22 cellular contexts compared by ENCODE assay signal in the genomic region with DNA sequence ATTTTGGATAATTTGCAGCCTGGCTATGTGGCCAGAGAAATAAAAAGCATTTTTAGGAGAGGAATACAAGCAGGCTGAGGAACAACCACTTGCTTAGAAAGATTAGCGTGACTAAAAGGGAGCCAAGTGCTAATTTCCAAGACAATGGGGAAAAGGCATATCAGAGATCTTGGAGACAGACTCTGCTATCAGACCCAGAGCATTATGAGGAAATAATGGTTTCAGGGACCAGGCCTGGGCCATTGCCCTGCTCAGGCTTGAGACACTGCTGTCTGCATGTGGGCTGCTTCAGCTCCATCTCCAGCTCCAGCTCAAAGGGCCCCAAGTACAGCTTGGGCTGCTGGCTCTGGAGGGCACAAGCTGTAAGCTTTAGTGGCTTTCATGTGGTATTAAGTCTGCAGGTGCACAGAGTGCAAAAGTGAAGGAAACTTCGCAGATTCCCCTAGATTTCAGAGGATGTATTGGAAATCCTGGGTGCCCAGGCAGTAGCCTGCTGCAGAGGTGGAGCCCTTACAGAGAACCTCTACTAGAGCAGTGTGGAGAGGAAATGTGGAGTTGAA.
DNase-seq lines count a peak whose midpoint lies in the region; ATAC-seq, FAIRE-seq and TF ChIP-seq lines count a peak whose summit lies in the region.
"Had no signal": no experiment of that assay in that cellular context is flagged by ENCODE, and none has a peak within 500 bp of the region (broad histone marks: within the 10 kb centered on the region; RNA-seq: fewer than 3 reads in every experiment).

No MANE protein-coding gene starts in this region.

- H3K9ac ChIP-seq in DND-41 (ENCODE audit: low read depth, low read length) (no peak overlapping the region), mesenchymal stem cell (ENCODE audit: low read length) (no peak overlapping the region)
- H3K9ac ChIP-seq: GM23248 had no signal

- H3K4me3 ChIP-seq in DND-41 (ENCODE audit: low read depth in 1 of 2, low read length in 2 of 2): no peak overlapping the region
- H3K4me3 ChIP-seq in mesenchymal stem cell (ENCODE audit: insufficient read depth in 1 of 2, low read depth in 1 of 2, low read length in 2 of 2): no peak overlapping the region
- no peak overlapping the region for H3K4me3 ChIP-seq in upper lobe of right lung
- H3K4me3 ChIP-seq: GM23248, SJSA1 had no signal

- no peaks in the 10 kb centered on the region for H3K36me3 ChIP-seq in DND-41 (ENCODE audit: insufficient read depth, low read length)
- H3K36me3 ChIP-seq in mesenchymal stem cell (ENCODE audit: control insufficient read depth in 1 of 2, insufficient read depth in 2 of 2, low read depth in 1 of 2, low read length in 2 of 2): no peaks in the 10 kb centered on the region
- no peaks in the 10 kb centered on the region for H3K36me3 ChIP-seq in upper lobe of right lung
- H3K36me3 ChIP-seq: SJSA1 had no signal

- H3K4me1 ChIP-seq in DND-41 (ENCODE audit: insufficient read depth, low read length) (0 out of 2 replicates have a peak, but pooled peaks cover 4% of the 10 kb centered on the region), mesenchymal stem cell (ENCODE audit: control insufficient read depth, insufficient read depth, low read depth, low read length) (no peaks in the 10 kb centered on the region), upper lobe of right lung (no peaks in the 10 kb centered on the region)
- H3K4me1 ChIP-seq: SJSA1 had no signal

- peak overlapping the region; percentile 19 to 77 for H3K18ac ChIP-seq in mesenchymal stem cell (ENCODE audit: low read depth in 1 of 2, low read length in 2 of 2)

- peak overlapping the region; percentile 86 for H4K91ac ChIP-seq in mesenchymal stem cell (ENCODE audit: low read length)

- intact Hi-C loops in upper lobe of right lung (cut with DNase I): no loop called here

- DNase-seq in DND-41: peak; percentile 64
- no peak for DNase-seq in HTR-8/SVneo (ENCODE audit: insufficient read length, low spot score)
- peak; percentile 3 for DNase-seq in OCI-M1 (lab: John Stamatoyannopoulos, UW)
- no peak for DNase-seq in mesenchymal stem cell
- no peak for DNase-seq in glutamatergic neuron
- DNase-seq in NCI-H146 treated with DMSO at 0.1 percent for 48 hours (lab: John Stamatoyannopoulos, UW; ENCODE audit: unreplicated experiment): no peak
- DNase-seq in upper lobe of right lung: no peak
- DNase-seq: DMS53, EL, GM23248, KBM-7, NCI-H1092 treated with DMSO at 0.1 percent for 48 hours, NCI-H1436 treated with DMSO at 0.1 percent for 48 hours, NCI-H2029, NCI-H345, NCI-H524, NCI-H774, T-helper 1 cell had no signal

- H3K4me2 ChIP-seq in DND-41 (ENCODE audit: insufficient read depth, low read length): no peak overlapping the region
- no peak overlapping the region for H3K4me2 ChIP-seq in mesenchymal stem cell (ENCODE audit: low read length, poor library complexity, severe bottlenecking)

- peak overlapping the region; percentile 45 for H4K8ac ChIP-seq in mesenchymal stem cell (ENCODE audit: low read length)

- H2AFZ ChIP-seq in DND-41 (ENCODE audit: low read depth, low read length): no peak overlapping the region
- no peak overlapping the region for H2AFZ ChIP-seq in mesenchymal stem cell (ENCODE audit: low read depth, low read length)
- H2AFZ ChIP-seq: GM23248 had no signal

- H2BK5ac ChIP-seq in mesenchymal stem cell (ENCODE audit: low read depth, low read length, poor library complexity, severe bottlenecking): no peak overlapping the region

- WGBS in mesenchymal stem cell: 94% methylated on average over 2 of the region's 2 CpGs

- H3K14ac ChIP-seq in mesenchymal stem cell (ENCODE audit: low read length in 2 of 2): no peak overlapping the region

- peaks cover 9% of the 10 kb centered on the region for H3K36me3 Mint-ChIP-seq in glutamatergic neuron (ENCODE audit: unreplicated experiment)

- no peak overlapping the region for H3K23ac ChIP-seq in mesenchymal stem cell (ENCODE audit: low read length in 2 of 2)

- no peak overlapping the region for H3K27ac ChIP-seq in DND-41 (ENCODE audit: low read length)
- H3K27ac ChIP-seq in mesenchymal stem cell (ENCODE audit: low read length, poor library complexity, severe bottlenecking): no peak overlapping the region
- H3K27ac ChIP-seq in upper lobe of right lung: no peak overlapping the region
- H3K27ac ChIP-seq: GM23248, SJSA1 had no signal

- FAIRE-seq in HTR-8/SVneo (lab: Jason Lieb, UNC): peak; percentile 85
- FAIRE-seq: D721Med had no signal

- H3K27me3 Mint-ChIP-seq in glutamatergic neuron (ENCODE audit: unreplicated experiment): no peaks in the 10 kb centered on the region

- H4K20me1 ChIP-seq in DND-41 (ENCODE audit: insufficient read depth, low read length): no peaks in the 10 kb centered on the region

- H3K9me3 ChIP-seq in DND-41 (ENCODE audit: insufficient read depth, low read length, severe bottlenecking) (no peaks in the 10 kb centered on the region), mesenchymal stem cell (ENCODE audit: control insufficient read depth, low read length) (no peaks in the 10 kb centered on the region), upper lobe of right lung (no peaks in the 10 kb centered on the region)
- H3K9me3 ChIP-seq: SJSA1 had no signal

- H3K9me3 Mint-ChIP-seq in glutamatergic neuron (ENCODE audit: unreplicated experiment): peaks cover 1% of the 10 kb centered on the region

- H3K4me1 Mint-ChIP-seq in glutamatergic neuron (ENCODE audit: low read depth, unreplicated experiment): peaks cover 4% of the 10 kb centered on the region

- no peak overlapping the region for H2AK5ac ChIP-seq in mesenchymal stem cell (ENCODE audit: low read length, severe bottlenecking)

- TF ChIP-seq CTCF in DND-41 (IDR thresholded peaks at IDR 0.05; ENCODE audit: borderline replicate concordance, extremely low read depth, low read length, poor library complexity, severe bottlenecking): peak; percentile 7
- no peak for TF ChIP-seq CTCF in glutamatergic neuron (IDR thresholded peaks at IDR 0.05; ENCODE audit: partially characterized antibody, unreplicated experiment)
- no peak for TF ChIP-seq CTCF in upper lobe of right lung (IDR thresholded peaks at IDR 0.05)

- peak overlapping the region; percentile 55 for H2BK120ac ChIP-seq in mesenchymal stem cell (ENCODE audit: low read depth, low read length)

- no peak overlapping the region for H2BK15ac ChIP-seq in mesenchymal stem cell (ENCODE audit: low read depth, poor library complexity, severe bottlenecking)

- no peak overlapping the region for H3K27ac Mint-ChIP-seq in glutamatergic neuron (ENCODE audit: unreplicated experiment)

- no peak overlapping the region for H3K4me3 Mint-ChIP-seq in glutamatergic neuron (ENCODE audit: unreplicated experiment)

- ATAC-seq in DND-41 (ENCODE audit: insufficient read depth, low read depth) (peak; percentile 98), GM21825 (IDR thresholded peaks at IDR 0.05; ENCODE audit: unreplicated experiment) (no peak), upper lobe of right lung (no peak)
- ATAC-seq: Right ventricle myocardium inferior had no signal

- no peaks in the 10 kb centered on the region for H3K79me2 ChIP-seq in DND-41 (ENCODE audit: insufficient read depth, low read length)

- peak overlapping the region; percentile 47 to 83 for H3K4ac ChIP-seq in mesenchymal stem cell (ENCODE audit: low read depth in 1 of 2, low read length in 2 of 2)

- H2BK12ac ChIP-seq in mesenchymal stem cell (ENCODE audit: low read length in 2 of 2): peak overlapping the region; percentile 17 to 78

- H3K79me1 ChIP-seq in mesenchymal stem cell (replicated peaks; ENCODE audit: low read length, poor library complexity, severe bottlenecking): no peaks in the 10 kb centered on the region

- no peaks in the 10 kb centered on the region for H3K27me3 ChIP-seq in DND-41 (ENCODE audit: insufficient read depth, low read length, poor library complexity)
- no peaks in the 10 kb centered on the region for H3K27me3 ChIP-seq in mesenchymal stem cell (ENCODE audit: control insufficient read depth in 1 of 2, insufficient read depth in 1 of 2, low read length in 2 of 2)
- H3K27me3 ChIP-seq in upper lobe of right lung: no peaks in the 10 kb centered on the region
- H3K27me3 ChIP-seq: SJSA1 had no signal

Comparison
In these comparisons a context has a peak if more than half of its experiments do, and no peak if none do; other contexts are left out.
1. DNase-seq: peak in DND-41 (single experiment) and OCI-M1 (single experiment); none in HTR-8/SVneo (single experiment), mesenchymal stem cell (single experiment), glutamatergic neuron (single experiment), NCI-H146 treated with DMSO at 0.1 percent for 48 hours (single experiment) and upper lobe of right lung (single experiment).